In genomic region chr1:109546311-109547109, GRCh38 we compare ENCODE assay signal across 8 cellular contexts. TPM values are rescaled to one million over a fixed set of nuclear protein-coding genes. Genes with fewer than 3 reads are reported as not detected.
DNase-seq lines count a peak whose midpoint lies in the region; ATAC-seq and TF ChIP-seq lines count a peak whose summit lies in the region.

No MANE protein-coding gene starts in this region.

- CTCF ChIA-PET in HEK293 (lab: Yijun Ruan, JAX) = interaction anchor here (0.5 to 6.1 kb wide), 48 partner anchors 8 to 1578 kb away, joined by 3 to 158 read pairs (median 4); partner anchors contain the start of genes AHCYL1, AMPD2, CYB561D1 and GNAT2

- intact Hi-C loops in left ventricle myocardium inferior (cut with micrococcal nuclease) = loop anchor here (5.0 to 10.0 kb wide), 3 partner anchors 86 to 438 kb away; partner anchors contain the start of gene AHCYL1

- DNase-seq in DMS 273 treated with DMSO at 0.1 percent for 48 hours (lab: John Stamatoyannopoulos, UW) = peak; percentile 68
- DNase-seq in NCI-H1436 treated with DMSO at 0.1 percent for 48 hours (lab: John Stamatoyannopoulos, UW) = peak; percentile 65
- peak; percentile 83 for DNase-seq in left ventricle myocardium inferior
- peak; percentile 79 for DNase-seq in progenitor cell of endocrine pancreas (ENCODE audit: low spot score, unreplicated experiment)
- peak in 1 of 2 donors; percentile 90 for DNase-seq in upper lobe of left lung

- H3K27me3 ChIP-seq in left ventricle myocardium inferior (ENCODE audit: low read depth) (no peaks in the 10 kb centered on the region), upper lobe of left lung (no peaks in the 10 kb centered on the region)

- H3K27ac Mint-ChIP-seq in T-helper 1 cell treated with Interleukin-12 subunit alpha and Interleukin-12 subunit beta and Interleukin-4 antibody, amounts not matched to agents 30 μg/mL and 1 μg/mL, for 36 hours = peak overlapping the region; percentile 96
- H3K27ac Mint-ChIP-seq in progenitor cell of endocrine pancreas = peak overlapping the region; percentile 95

- no peak for TF ChIP-seq POLR2A in upper lobe of left lung (IDR thresholded peaks at IDR 0.05)

- peaks cover 31% of the 10 kb centered on the region for H3K4me1 Mint-ChIP-seq in T-helper 1 cell treated with Interleukin-12 subunit alpha and Interleukin-12 subunit beta and Interleukin-4 antibody, amounts not matched to agents 30 μg/mL and 1 μg/mL, for 36 hours (ENCODE audit: low read depth)
- peaks cover 18% of the 10 kb centered on the region for H3K4me1 Mint-ChIP-seq in progenitor cell of endocrine pancreas (ENCODE audit: low read depth)

- H3K4me3 Mint-ChIP-seq in T-helper 1 cell treated with Interleukin-12 subunit alpha and Interleukin-12 subunit beta and Interleukin-4 antibody, amounts not matched to agents 30 μg/mL and 1 μg/mL, for 36 hours = peak overlapping the region; percentile 95
- H3K4me3 Mint-ChIP-seq in progenitor cell of endocrine pancreas (ENCODE audit: low read depth) = peak overlapping the region; percentile 98

- H3K9me3 Mint-ChIP-seq in T-helper 1 cell treated with Interleukin-12 subunit alpha and Interleukin-12 subunit beta and Interleukin-4 antibody, amounts not matched to agents 30 μg/mL and 1 μg/mL, for 36 hours = no peaks in the 10 kb centered on the region
- H3K9me3 Mint-ChIP-seq in progenitor cell of endocrine pancreas (ENCODE audit: low read depth) = no peaks in the 10 kb centered on the region

- H3K4me3 ChIP-seq in HEK293 (ENCODE audit: low read depth, low read length) (peak overlapping the region; percentile 57), left ventricle myocardium inferior (peak overlapping the region; percentile 91), upper lobe of left lung (peak overlapping the region in 3 of 4 donors; percentile 74 to 90 (median 88))

- ATAC-seq in upper lobe of left lung (ENCODE audit: low FRiP score in 2 of 2) = peak; percentile 81

- WGBS in upper lobe of left lung, 2 donors = 33 to 43% methylated on average over 5 of the region's 5 CpGs

- no peaks in the 10 kb centered on the region for H3K36me3 ChIP-seq in HEK293 (ENCODE audit: control insufficient read depth in 2 of 2, insufficient read depth in 1 of 2, low read length in 2 of 2)
- H3K36me3 ChIP-seq in left ventricle myocardium inferior = no peaks in the 10 kb centered on the region
- H3K36me3 ChIP-seq in upper lobe of left lung = no peaks in the 10 kb centered on the region

- 0 out of 2 replicates have a peak overlapping the region, but pooled peaks have one; percentile 6 for H3K27ac ChIP-seq in HEK293 (ENCODE audit: extremely low read depth, low read depth, low read length)
- peak overlapping the region; percentile 88 for H3K27ac ChIP-seq in angular gyrus (ENCODE audit: low read depth, low read length)
- peak overlapping the region; percentile 93 for H3K27ac ChIP-seq in left ventricle myocardium inferior (replicated peaks)
- H3K27ac ChIP-seq in upper lobe of left lung = peak overlapping the region; percentile 94 to 98 (median 98)

- H3K9me3 ChIP-seq in HEK293 (ENCODE audit: control insufficient read depth, insufficient read depth, low read depth, low read length) = no peaks in the 10 kb centered on the region
- H3K9me3 ChIP-seq in left ventricle myocardium inferior (replicated peaks) = no peaks in the 10 kb centered on the region
- H3K9me3 ChIP-seq in upper lobe of left lung = no peaks in the 10 kb centered on the region

- H3K27me3 Mint-ChIP-seq in T-helper 1 cell treated with Interleukin-12 subunit alpha and Interleukin-12 subunit beta and Interleukin-4 antibody, amounts not matched to agents 30 μg/mL and 1 μg/mL, for 36 hours (ENCODE audit: low read depth) = no peaks in the 10 kb centered on the region
- H3K27me3 Mint-ChIP-seq in progenitor cell of endocrine pancreas = peaks cover 20% of the 10 kb centered on the region

- POLR2A ChIA-PET in HEK293 (lab: Yijun Ruan, JAX) = interaction anchor here (0.9 to 1.5 kb wide), 5 partner anchors 74 to 228 kb away, joined by 3 to 10 read pairs (median 3); no protein-coding TSS in a partner anchor

- peak; percentile 78 for TF ChIP-seq CTCF in HEK293 (tag by site-specific recombination; IDR thresholded peaks at IDR 0.05)
- peak; percentile 91 for TF ChIP-seq CTCF in left ventricle myocardium inferior (IDR thresholded peaks at IDR 0.05; ENCODE audit: borderline replicate concordance)
- peak; percentile 89 for TF ChIP-seq CTCF in progenitor cell of endocrine pancreas (IDR thresholded peaks at IDR 0.05; ENCODE audit: unreplicated experiment)
- peak; percentile 63 to 87 (median 84) for TF ChIP-seq CTCF in upper lobe of left lung (IDR thresholded peaks at IDR 0.05)

- H3K4me1 ChIP-seq in HEK293 (ENCODE audit: control insufficient read depth, insufficient read depth, low read length) (peaks cover 6% of the 10 kb centered on the region; the same call in 1 of the 2 replicates), left ventricle myocardium inferior (peaks cover 49% of the 10 kb centered on the region), upper lobe of left lung (peaks cover 28 to 34% (median 30%) of the 10 kb centered on the region in 4 donors)

- peaks cover 8% of the 10 kb centered on the region for H3K36me3 Mint-ChIP-seq in T-helper 1 cell treated with Interleukin-12 subunit alpha and Interleukin-12 subunit beta and Interleukin-4 antibody, amounts not matched to agents 30 μg/mL and 1 μg/mL, for 36 hours (ENCODE audit: low read depth)
- H3K36me3 Mint-ChIP-seq in progenitor cell of endocrine pancreas (ENCODE audit: insufficient read depth) = no peaks in the 10 kb centered on the region

- TF ChIP-seq EP300 in upper lobe of left lung (IDR thresholded peaks at IDR 0.05) = no peak

TF ChIP-seq in HEK293, 187 proteins besides CTCF, POLR2A, EP300 and RAD21 (continues in another document):
- TF ChIP-seq FEZF1 (tag by site-specific recombination; IDR thresholded peaks at IDR 0.05) = no peak
- no peak for TF ChIP-seq HOXC10 (CRISPR knock-in tag; IDR thresholded peaks at IDR 0.05)
- TF ChIP-seq EGR2 (tag by site-specific recombination; IDR thresholded peaks at IDR 0.05; ENCODE audit: low read depth) = no peak
- 0 out of 2 replicates have a peak, but pooled peaks have one; percentile 16 for TF ChIP-seq ZEB2 (tag by site-specific recombination; IDR thresholded peaks at IDR 0.05)
- no peak for TF ChIP-seq ZNF221 (tag by site-specific recombination; IDR thresholded peaks at IDR 0.05; ENCODE audit: borderline replicate concordance)
- no peak for TF ChIP-seq ZNF558 (tag by site-specific recombination; IDR thresholded peaks at IDR 0.05)
- no peak for TF ChIP-seq HIC1 (tag by site-specific recombination; IDR thresholded peaks at IDR 0.05)
- no peak for TF ChIP-seq ZNF529 (tag by site-specific recombination; IDR thresholded peaks at IDR 0.05; ENCODE audit: insufficient replicate concordance)
- no peak for TF ChIP-seq ZNF544 (tag by site-specific recombination; IDR thresholded peaks at IDR 0.05)
- TF ChIP-seq KLF17 (tag by site-specific recombination; IDR thresholded peaks at IDR 0.05) = no peak
- TF ChIP-seq SP7 (tag by site-specific recombination; IDR thresholded peaks at IDR 0.05) = 0 out of 2 replicates have a peak, but pooled peaks have one; percentile 24
- no peak for TF ChIP-seq GLIS1 (tag by site-specific recombination; IDR thresholded peaks at IDR 0.05)
- no peak for TF ChIP-seq SALL2 (tag by site-specific recombination; IDR thresholded peaks at IDR 0.05; ENCODE audit: borderline replicate concordance)

RNA-seq across cellular contexts. Expression of gene GNAI3, which starts 1.9 kb away (rescaled TPM):
- 2.0 TPM for total RNA-seq in left ventricle myocardium inferior
- total RNA-seq in progenitor cell of endocrine pancreas = 10.0 and 10.3 TPM in 2 replicates
- total RNA-seq in upper lobe of left lung = 1 to 10 TPM; 2.2 to 9.0 (median 6.0) TPM

RNA-seq across cellular contexts. Expression of gene GPR61, which starts 6.8 kb away (rescaled TPM):
- total RNA-seq in left ventricle myocardium inferior = 0.08 TPM
- total RNA-seq in progenitor cell of endocrine pancreas = 0.53 TPM in 1 of 2 replicates, not detected in the other
- not detected for total RNA-seq in upper lobe of left lung

RNA-seq across cellular contexts. Expression of gene AMIGO1, which starts 37.0 kb away (rescaled TPM):
- total RNA-seq in left ventricle myocardium inferior = 19.4 TPM
- total RNA-seq in progenitor cell of endocrine pancreas = 7.0 and 7.2 TPM in 2 replicates
- 10 to 100 TPM in 2 of 6 donors, 1 to 10 TPM in 4; 1.0 to 11.8 (median 8.3) TPM for total RNA-seq in upper lobe of left lung

RNA-seq across cellular contexts. Expression of gene CYB561D1, which starts 52.6 kb away (rescaled TPM):
- total RNA-seq in left ventricle myocardium inferior = 4.6 TPM
- total RNA-seq in progenitor cell of endocrine pancreas = 11.1 TPM in 2 replicates
- 10 to 100 TPM in 3 of 6 donors, 1 to 10 TPM in 3; 4.2 to 16.4 (median 9.9) TPM for total RNA-seq in upper lobe of left lung

Comparison
In these comparisons a context has a peak if more than half of its experiments do, and no peak if none do; other contexts are left out.
1. H3K27ac ChIP-seq: peak in every context shown above with its lines; median percentile 98 in upper lobe of left lung; 93 in left ventricle myocardium inferior; 88 in angular gyrus; 6 in HEK293.